9 cellular contexts compared by ENCODE assay signal in genomic region chr10:28291881-28292297, GRCh38. TPM values are rescaled to one million over a fixed set of nuclear protein-coding genes. Genes with fewer than 3 reads are reported as not detected.
DNase-seq lines count a peak whose midpoint lies in the region; ATAC-seq and TF ChIP-seq lines count a peak whose summit lies in the region.
"Had no signal": no experiment of that assay in that cellular context is flagged by ENCODE, and none has a peak within 500 bp of the region (broad histone marks: within the 10 kb centered on the region; RNA-seq: fewer than 3 reads in every experiment).

No MANE protein-coding gene starts in this region.

- H3K27ac Mint-ChIP-seq in chondrocyte (ENCODE audit: unreplicated experiment) (peak overlapping the region; percentile 96), immature natural killer cell (no peak overlapping the region)

- no peak for ATAC-seq in HG02763 (IDR thresholded peaks at IDR 0.05; ENCODE audit: unreplicated experiment)
- ATAC-seq in GM21723 (IDR thresholded peaks at IDR 0.05; ENCODE audit: unreplicated experiment) = no peak

- DNase-seq in AG10803 (ENCODE audit: low read depth) (peak; percentile 68), MG63 (peak; percentile 86), chondrocyte (ENCODE audit: low spot score) (no peak), sigmoid colon (no peak), MV-4-11 (lab: John Stamatoyannopoulos, UW) (no peak), immature natural killer cell (no peak)
- DNase-seq: substantia nigra had no signal

- no peak for TF ChIP-seq POLR2A in sigmoid colon (IDR thresholded peaks at IDR 0.05)

- no peaks in the 10 kb centered on the region for H3K27me3 ChIP-seq in MG63
- no peaks in the 10 kb centered on the region for H3K27me3 ChIP-seq in sigmoid colon

- 64 to 67% methylated on average over 5 of the region's 5 CpGs for WGBS in sigmoid colon, 2 donors

- peaks cover 72% of the 10 kb centered on the region for H3K4me1 Mint-ChIP-seq in chondrocyte (ENCODE audit: low read depth)
- H3K4me1 Mint-ChIP-seq in immature natural killer cell = peaks cover 1 to 9% of the 10 kb centered on the region in 2 donors

- no peak for TF ChIP-seq EP300 in sigmoid colon (IDR thresholded peaks at IDR 0.05)

- H3K4me3 ChIP-seq in AG10803 (ENCODE audit: low read length) = no peak overlapping the region
- no peak overlapping the region for H3K4me3 ChIP-seq in MG63
- no peak overlapping the region for H3K4me3 ChIP-seq in sigmoid colon

- no peak for TF ChIP-seq CTCF in AG10803 (conservative IDR thresholded peaks at IDR 0.05; ENCODE audit: low read length)
- no peak for TF ChIP-seq CTCF in chondrocyte (IDR thresholded peaks at IDR 0.05)
- TF ChIP-seq CTCF in sigmoid colon (IDR thresholded peaks at IDR 0.05) = no peak

- H3K4me3 Mint-ChIP-seq in chondrocyte (ENCODE audit: unreplicated experiment) (no peak overlapping the region), immature natural killer cell (no peak overlapping the region)

- H3K9me3 Mint-ChIP-seq in chondrocyte (ENCODE audit: low read depth) = no peaks in the 10 kb centered on the region
- no peaks in the 10 kb centered on the region for H3K9me3 Mint-ChIP-seq in immature natural killer cell

- H3K9me3 ChIP-seq in MG63 (no peaks in the 10 kb centered on the region), sigmoid colon (no peaks in the 10 kb centered on the region)

- H3K27ac ChIP-seq in sigmoid colon = peak overlapping the region in 3 of 4 donors; percentile 39 to 64 (median 55)

- H3K27me3 Mint-ChIP-seq in chondrocyte (ENCODE audit: low read depth) = no peaks in the 10 kb centered on the region
- H3K27me3 Mint-ChIP-seq in immature natural killer cell (ENCODE audit: low read depth in 3 of 3) = peaks cover 0 to 3% (median 0%) of the 10 kb centered on the region in 3 donors

- no peaks in the 10 kb centered on the region for H3K36me3 ChIP-seq in MG63
- no peaks in the 10 kb centered on the region for H3K36me3 ChIP-seq in sigmoid colon

- intact Hi-C loops in sigmoid colon (cut with DNase I) = no loop called here

- H3K4me1 ChIP-seq in sigmoid colon = peaks cover 0 to 59% (median 42%) of the 10 kb centered on the region in 4 donors

- H3K36me3 Mint-ChIP-seq in chondrocyte (ENCODE audit: low read depth) (peaks cover 3% of the 10 kb centered on the region), immature natural killer cell (peaks cover 0 to 9% (median 8%) of the 10 kb centered on the region in 3 donors)

RNA-seq across cellular contexts. Expression of gene MPP7, which starts 11.0 kb away (rescaled TPM):
- total RNA-seq in MG63 (2014; rRNA removed; shearing (Covaris generic); ENCODE audit: low replicate concordance) = 3.8 and 8.3 TPM in 2 replicates
- total RNA-seq in chondrocyte (20.1 to 21.7 TPM (median 21.0 TPM) in 3 replicates), sigmoid colon (10 to 100 TPM; 29.7 to 50.3 (median 37.2) TPM)
- polyA plus RNA-seq in sigmoid colon (10 to 100 TPM in 2 of 3 donors, 1 to 10 TPM in 1; 5.5 to 18.0 (median 10.2) TPM), immature natural killer cell (10 to 100 TPM; 11.7 to 20.9 (median 14.9) TPM)

Comparison
In these comparisons a context has a peak if more than half of its experiments do, and no peak if none do; other contexts are left out.
1. DNase-seq: peak in AG10803 (single experiment) and MG63 (single experiment); none in chondrocyte (single experiment), sigmoid colon (single experiment), MV-4-11 (single experiment) and immature natural killer cell (0 of 3).